Comparison of ENCODE assay signal across 8 cellular contexts in genomic region chr1:65148178-65148547, GRCh38. TPM values are rescaled to one million over a fixed set of nuclear protein-coding genes. Genes with fewer than 3 reads are reported as not detected.
DNase-seq lines count a peak whose midpoint lies in the region; ATAC-seq and TF ChIP-seq lines count a peak whose summit lies in the region.
"Not testable (repeated sequence)": the region's sequence is repeated elsewhere in the genome, so short reads cannot be mapped to it uniquely, and the experiment has no call there.

TSS of gene AK4 (plus strand) at chr1:65148203. CDS start at chr1:65148408, 205 bp downstream.

- TF ChIP-seq CTCF in DOHH2 (IDR thresholded peaks at IDR 0.05; ENCODE audit: low read depth, low read length, poor library complexity, severe bottlenecking); body of pancreas (IDR thresholded peaks at IDR 0.05): not testable (repeated sequence)

- H3K4me3 ChIP-seq in DOHH2 (ENCODE audit: low read length) (peak within 1 kb of the TSS; percentile 76), body of pancreas (peak within 1 kb of the TSS; percentile 31 to 58), muscle layer of duodenum (ENCODE audit: low read depth in 1 of 2, low read length in 2 of 2) (peak within 1 kb of the TSS; percentile 70 to 89)

- peaks cover 40% of the 10 kb centered on the region for H3K27me3 ChIP-seq in DOHH2 (ENCODE audit: control insufficient read depth, low read length)
- not testable (repeated sequence) for H3K27me3 ChIP-seq in body of pancreas; muscle layer of duodenum (ENCODE audit: low read depth, low read length)

- H3K79me2 ChIP-seq in DOHH2 (ENCODE audit: control insufficient read depth, low read length) = peaks cover 26% of the 10 kb centered on the region

- H3K4me1 Mint-ChIP-seq in stimulated activated naive CD8-positive, alpha-beta T cell treated with anti-CD3 and anti-CD28 coated beads, Interleukin-15, amount 100 ng/mL, for 72 hours = peaks cover 31% of the 10 kb centered on the region

- not testable (repeated sequence) for TF ChIP-seq POLR2A in body of pancreas (IDR thresholded peaks at IDR 0.05)

- not testable (repeated sequence) for H3K9me2 ChIP-seq in DOHH2 (replicated peaks; ENCODE audit: control insufficient read depth, low read length)

- not testable (repeated sequence) for H3F3A ChIP-seq in DOHH2 (ENCODE audit: control insufficient read depth, insufficient read depth)

- 0% methylated on average over 19 of the region's 33 CpGs; no CpG with 5 or more reads in 1 of the 2 donors for WGBS in body of pancreas, 2 donors

- DNase-seq in SK-MEL-5 (ENCODE audit: low read depth, low spot score); body of pancreas; Right ventricle myocardium inferior (ENCODE audit: missing footprints); stimulated activated naive CD8-positive, alpha-beta T cell treated with anti-CD3 and anti-CD28 coated beads, Interleukin-15, amount 100 ng/mL, for 72 hours: not testable (repeated sequence)

- intact Hi-C loops in body of pancreas (cut with DNase I) = not testable (repeated sequence)
- intact Hi-C loops in Right ventricle myocardium inferior (cut with DNase I) = loop anchor here (2.0 to 5.0 kb wide), 3 partner anchors 34 to 274 kb away; partner anchors contain the start of genes LEPR and LEPROT

- peak within 1 kb of the TSS; percentile 90 for H3K4me2 ChIP-seq in DOHH2 (ENCODE audit: low read length)

- H3K27me3 Mint-ChIP-seq in stimulated activated naive CD8-positive, alpha-beta T cell treated with anti-CD3 and anti-CD28 coated beads, Interleukin-15, amount 100 ng/mL, for 72 hours = peaks cover 42% of the 10 kb centered on the region

- H3K36me3 ChIP-seq in DOHH2 (ENCODE audit: control insufficient read depth, low read length); body of pancreas (replicated peaks in 1 of 2; ENCODE audit: insufficient read depth in 1 of 2, low read depth in 2 of 2); muscle layer of duodenum (ENCODE audit: control insufficient read depth in 1 of 2, insufficient read depth in 2 of 2, low read length in 2 of 2): not testable (repeated sequence)

- H3K4me1 ChIP-seq in DOHH2 (ENCODE audit: control insufficient read depth, low read length) = peaks cover 16% of the 10 kb centered on the region
- H3K4me1 ChIP-seq in body of pancreas = peaks cover 26% of the 10 kb centered on the region
- not testable (repeated sequence) for H3K4me1 ChIP-seq in muscle layer of duodenum (ENCODE audit: control insufficient read depth in 1 of 2, insufficient read depth in 2 of 2, low read length in 2 of 2)

- H3K9me3 ChIP-seq in DOHH2 (ENCODE audit: control insufficient read depth, insufficient read depth, low read length); body of pancreas; muscle layer of duodenum (ENCODE audit: control insufficient read depth in 1 of 2, low read length in 2 of 2): not testable (repeated sequence)

- in situ Hi-C loops in SK-MEL-5 (cut with HindIII; ENCODE audit: low pct_unique_long_range_greater_than_20kb, low sequenced_read_pairs) = not testable (repeated sequence)

- not testable (repeated sequence) for H3K27ac ChIP-seq in DOHH2 (ENCODE audit: low read depth, low read length)
- H3K27ac ChIP-seq in body of pancreas (peak within 1 kb of the TSS in 1 of 4 donors; percentile 12), muscle layer of duodenum (ENCODE audit: low read length) (peak within 1 kb of the TSS; percentile 77)

- not testable (repeated sequence) for H3K9me3 Mint-ChIP-seq in stimulated activated naive CD8-positive, alpha-beta T cell treated with anti-CD3 and anti-CD28 coated beads, Interleukin-15, amount 100 ng/mL, for 72 hours

- H3K27ac Mint-ChIP-seq in stimulated activated naive CD8-positive, alpha-beta T cell treated with anti-CD3 and anti-CD28 coated beads, Interleukin-15, amount 100 ng/mL, for 72 hours = peak within 1 kb of the TSS; percentile 48 to 57

- not testable (repeated sequence) for H4K20me1 ChIP-seq in DOHH2 (ENCODE audit: control insufficient read depth, insufficient read depth, low read depth, low read length)

- ATAC-seq in GM21576 (IDR thresholded peaks at IDR 0.05; ENCODE audit: unreplicated experiment) = peak; percentile 12
- peak; percentile 5 for ATAC-seq in HG03196 (IDR thresholded peaks at IDR 0.05; ENCODE audit: unreplicated experiment)
- peak; percentile 34 for ATAC-seq in body of pancreas
- not testable (repeated sequence) for ATAC-seq in Right ventricle myocardium inferior
- peak; percentile 71 for ATAC-seq in stimulated activated naive CD8-positive, alpha-beta T cell treated with anti-CD3 and anti-CD28 coated beads, Interleukin-15, amount 100 ng/mL, for 72 hours

- peak within 1 kb of the TSS; percentile 85 to 92 for H3K4me3 Mint-ChIP-seq in stimulated activated naive CD8-positive, alpha-beta T cell treated with anti-CD3 and anti-CD28 coated beads, Interleukin-15, amount 100 ng/mL, for 72 hours

RNA-seq across cellular contexts. Expression of gene AK4, which starts in this region (rescaled TPM):
- total RNA-seq in SK-MEL-5 (2014; rRNA removed; shearing (Covaris generic)) = 22.9 and 23.7 TPM in 2 replicates
- 11.8 and 21.0 TPM in 2 replicates for polyA plus RNA-seq in SK-MEL-5 (2015; cell fraction: cytosol; rRNA removed)
- 2.1 and 5.6 TPM in 2 replicates for polyA plus RNA-seq in SK-MEL-5 (2015; cell fraction: nucleus; rRNA removed)
- total RNA-seq in body of pancreas (10 to 100 TPM in 1 of 2 donors, 1 to 10 TPM in 1; 8.8 to 20.4 TPM), Right ventricle myocardium inferior (153 TPM)
